8 cellular contexts compared by ENCODE assay signal in genomic region chr18:35355140-35355618, GRCh38. TPM values are rescaled to one million over a fixed set of nuclear protein-coding genes. Genes with fewer than 3 reads are reported as not detected.
A peak's percentile ranks its signal among the peaks of the same experiment; 100 is the strongest.
DNase-seq lines count a peak whose midpoint lies in the region; ATAC-seq, FAIRE-seq and TF ChIP-seq lines count a peak whose summit lies in the region.

No MANE protein-coding gene starts in this region.

- H3K27ac ChIP-seq in substantia nigra (ENCODE audit: low read depth, low read length, poor library complexity, severe bottlenecking) = peak overlapping the region; percentile 60

- TF ChIP-seq CTCF in Calu3 (IDR thresholded peaks at IDR 0.05; ENCODE audit: unreplicated experiment) (peak; percentile 35), nephron (IDR thresholded peaks at IDR 0.05; ENCODE audit: unreplicated experiment in 3 of 3) (peak; percentile 57 to 69 (median 65))

- H3K4me3 Mint-ChIP-seq in Calu3 (ENCODE audit: low read depth, unreplicated experiment) (no peak overlapping the region), nephron (peak overlapping the region in 2 of 3 experiments; percentile 22 to 33)

- intact Hi-C loops in Calu3 (cut with micrococcal nuclease; ENCODE audit: unreplicated experiment) = loop anchor here (1.0 to 10.0 kb wide), 3 partner anchors 124 to 480 kb away; no protein-coding TSS in a partner anchor

- H3K36me3 Mint-ChIP-seq in Calu3 (ENCODE audit: insufficient read depth, unreplicated experiment) (no peaks in the 10 kb centered on the region), nephron (ENCODE audit: low read depth) (peaks cover 4% of the 10 kb centered on the region)

- no peak overlapping the region for H3K27ac Mint-ChIP-seq in Calu3 (ENCODE audit: unreplicated experiment)
- peak overlapping the region in 1 of 3 experiments; percentile 9 for H3K27ac Mint-ChIP-seq in nephron

- CTCF ChIA-PET in Calu3 (lab: Charles Lee) = interaction anchor here (0.7 to 1.2 kb wide), 5 partner anchors 8 to 124 kb away, joined by 3 to 5 read pairs (median 3); no protein-coding TSS in a partner anchor

- DNase-seq in Calu3 (peak; percentile 63), HTR-8/SVneo (ENCODE audit: insufficient read length, low spot score) (peak; percentile 41), OCI-M1 (lab: John Stamatoyannopoulos, UW) (peak; percentile 82), fibroblast of peridontal ligament (ENCODE audit: extremely low read depth) (peak; percentile 91), substantia nigra (lab: John Stamatoyannopoulos, UW) (peak in 48 of 49 donors; percentile 9 to 93 (median 78))
- DNase-seq in activated T-cell treated with anti-CD3 and anti-CD28 coated beads, Interleukin-2, amount 50 U/mL, for 48 hours = peak; percentile 61 to 63

- H3K9me3 Mint-ChIP-seq in Calu3 (ENCODE audit: low read depth, unreplicated experiment) (peaks cover 12% of the 10 kb centered on the region), nephron (peaks cover 16% of the 10 kb centered on the region)

- FAIRE-seq in HTR-8/SVneo (lab: Jason Lieb, UNC) = no peak

- no peaks in the 10 kb centered on the region for H3K27me3 Mint-ChIP-seq in Calu3 (ENCODE audit: unreplicated experiment)
- no peaks in the 10 kb centered on the region for H3K27me3 Mint-ChIP-seq in nephron (ENCODE audit: low read depth)

- ATAC-seq in GM21390 (IDR thresholded peaks at IDR 0.05; ENCODE audit: unreplicated experiment) = peak; percentile 98

- no TSS peak for BruUV-seq in Calu3 (replicated peaks; lab: Mats Ljungman, UMichigan)

- no peaks in the 10 kb centered on the region for H3K4me1 Mint-ChIP-seq in Calu3 (ENCODE audit: low read depth, unreplicated experiment)
- H3K4me1 Mint-ChIP-seq in nephron = peaks cover 5% of the 10 kb centered on the region

RNA-seq across cellular contexts. Expression of gene ZNF24, which starts 11.0 kb away (rescaled TPM):
- total RNA-seq in Calu3 (2022) = 56.3 and 60.0 TPM in 2 replicates

RNA-seq across cellular contexts. Expression of gene ZNF396, which starts 22.0 kb away (rescaled TPM):
- total RNA-seq in Calu3 (2022) = 1.7 and 2.7 TPM in 2 replicates

Comparison
In these comparisons a context has a peak if more than half of its experiments do, and no peak if none do; other contexts are left out.
1. Peak in every context shown above with its lines: DNase-seq, ATAC-seq and H3K27ac ChIP-seq.
2. DNase-seq: peak in every context shown above with its lines; median percentile 91 in fibroblast of peridontal ligament; 82 in OCI-M1; 78 in substantia nigra; 63 in Calu3; 62 in activated T-cell treated with anti-CD3 and anti-CD28 coated beads, Interleukin-2, amount 50 U/mL, for 48 hours; 41 in HTR-8/SVneo.